In the genomic region with DNA sequence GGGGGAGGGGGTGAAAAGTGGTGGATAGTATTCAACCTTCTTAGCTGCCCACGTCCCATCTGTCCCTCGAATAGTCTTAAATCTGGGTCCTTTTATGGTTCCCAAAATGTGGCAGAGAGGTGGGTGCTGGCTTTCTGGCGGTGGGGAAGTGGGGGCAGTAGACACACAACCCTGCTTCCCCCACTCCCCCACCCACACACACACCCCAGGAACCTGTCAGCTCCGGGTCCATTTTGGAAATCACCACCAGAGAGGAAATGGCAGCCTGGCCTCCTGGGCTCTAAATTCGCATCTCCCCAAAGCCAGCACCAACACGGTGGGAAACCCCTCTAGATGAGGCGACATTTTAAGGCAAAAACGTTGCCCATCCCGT, we compare ENCODE assay signal across 11 cellular contexts. TPM values are rescaled to one million over a fixed set of nuclear protein-coding genes. Genes with fewer than 3 reads are reported as not detected.
DNase-seq lines count a peak whose midpoint lies in the region; ATAC-seq, FAIRE-seq and TF ChIP-seq lines count a peak whose summit lies in the region.
"Had no signal": no experiment of that assay in that cellular context is flagged by ENCODE, and none has a peak within 500 bp of the region (broad histone marks: within the 10 kb centered on the region; RNA-seq: fewer than 3 reads in every experiment).

No MANE protein-coding gene starts in this region.

- FAIRE-seq in GM12878 (lab: Jason Lieb, UNC): no peak

- H3K9me3 Mint-ChIP-seq in mesothelial cell of epicardium: no peaks in the 10 kb centered on the region

- H3K4me1 Mint-ChIP-seq in mesothelial cell of epicardium: peaks cover 22% of the 10 kb centered on the region

- TF ChIP-seq CTCF in AG04450 (IDR thresholded peaks at IDR 0.05; ENCODE audit: low read depth, low read length): no peak
- TF ChIP-seq CTCF in GM12878 (IDR thresholded peaks at IDR 0.05 in 2 of 3, conservative IDR thresholded peaks at IDR 0.05 in 1 of 3; ENCODE audit: control insufficient read depth in 2 of 3, extremely low read depth in 1 of 3, insufficient read depth in 1 of 3, low read depth in 3 of 3, low read length in 3 of 3): no peak
- TF ChIP-seq CTCF in mesothelial cell of epicardium (IDR thresholded peaks at IDR 0.05; ENCODE audit: unreplicated experiment): no peak

- CTCF ChIA-PET in AG04450 (lab: Charles Lee): interaction anchor here (0.6 kb wide), 1 partner anchor 27 kb away, joined by 3 read pairs; no protein-coding TSS in a partner anchor
- CTCF ChIA-PET in GM12878 (lab: Yijun Ruan, JAX): no interaction called here

- H3K27me3 Mint-ChIP-seq in mesothelial cell of epicardium (ENCODE audit: low read depth): peaks cover 14% of the 10 kb centered on the region

- no peaks in the 10 kb centered on the region for H3K36me3 Mint-ChIP-seq in mesothelial cell of epicardium

- intact Hi-C loops in GM12878 (cut with micrococcal nuclease; ENCODE audit: unreplicated experiment): no loop called here

- no peak for TF ChIP-seq POLR2A in GM12878 (IDR thresholded peaks at IDR 0.05; ENCODE audit: low read depth, low read length)

- peak overlapping the region; percentile 64 for H3K4me3 ChIP-seq in AG04450 (ENCODE audit: low read depth, low read length)
- H3K4me3 ChIP-seq in GM12878: no peak overlapping the region

- H3K27ac ChIP-seq in AG04450 (ENCODE audit: low read depth, low read length) (no peak overlapping the region), GM12878 (ENCODE audit: control insufficient read depth, insufficient read depth) (no peak overlapping the region)
- H3K27ac ChIP-seq: transverse colon had no signal

- SMC1A ChIA-PET in GM12878 (lab: Charles Lee; ENCODE audit: uncharacterized antibody, unreplicated experiment): no interaction called here

- no peak overlapping the region for H2AFZ ChIP-seq in GM12878 (ENCODE audit: control insufficient read depth, low read depth, low read length)

- no peaks in the 10 kb centered on the region for H4K20me1 ChIP-seq in GM12878 (ENCODE audit: control insufficient read depth, insufficient read depth)

- no peaks in the 10 kb centered on the region for H3K36me3 ChIP-seq in ES-I3 (ENCODE audit: insufficient read depth, low read length)
- H3K36me3 ChIP-seq in GM12878 (ENCODE audit: control insufficient read depth in 2 of 2, insufficient read depth in 2 of 2, low read length in 1 of 2): no peaks in the 10 kb centered on the region
- H3K36me3 ChIP-seq: transverse colon had no signal

- no peak overlapping the region for H3K4me2 ChIP-seq in GM12878 (ENCODE audit: control insufficient read depth, insufficient read depth)

- ATAC-seq in GM12878 (no peak), GM21717 (IDR thresholded peaks at IDR 0.05; ENCODE audit: unreplicated experiment) (no peak), GM21737 (IDR thresholded peaks at IDR 0.05; ENCODE audit: unreplicated experiment) (no peak)

- BruUV-seq in GM12878 (replicated peaks; lab: Mats Ljungman, UMichigan): no TSS peak

- POLR2A ChIA-PET in AG04450 (lab: Yijun Ruan, JAX) (no interaction called here), GM12878 (lab: Charles Lee) (no interaction called here)

- RAD21 ChIA-PET in GM12878 (lab: Charles Lee; ENCODE audit: unreplicated experiment): no interaction called here

- peak overlapping the region; percentile 59 for H3K4me3 Mint-ChIP-seq in mesothelial cell of epicardium

- no peak for TF ChIP-seq EP300 in GM12878 (IDR thresholded peaks at IDR 0.05; ENCODE audit: borderline replicate concordance in 1 of 2, control insufficient read depth in 1 of 2, low read depth in 2 of 2, low read length in 2 of 2)

- 4% methylated on average over 9 of the region's 9 CpGs for WGBS in GM12878 (ENCODE audit: insufficient coverage, insufficient replicate concordance, low lambda C conversion rate, missing lambda C conversion rate)

- in situ Hi-C loops in GM12878 (cut with MboI): no loop called here

- no peak overlapping the region for H3K27ac Mint-ChIP-seq in mesothelial cell of epicardium

- no peak for DNase-seq in AG04450 (ENCODE audit: low read depth, low spot score)
- no peak for DNase-seq in GM12878 (ENCODE audit: low read depth, low spot score)
- DNase-seq in mesothelial cell of epicardium (ENCODE audit: low spot score in 2 of 2, unreplicated experiment in 2 of 2): no peak
- DNase-seq in NOMO-1 treated with DMSO at 0.1 percent for 48 hours (lab: John Stamatoyannopoulos, UW; ENCODE audit: unreplicated experiment): no peak
- DNase-seq in epidermal melanocyte (ENCODE audit: insufficient read length, low spot score): no peak
- DNase-seq: T1000, transverse colon had no signal

- H3K9ac ChIP-seq in ES-I3 (ENCODE audit: low read depth, low read length): peak overlapping the region; percentile 76; the same call in 1 of the 2 replicates
- no peak overlapping the region for H3K9ac ChIP-seq in GM12878 (ENCODE audit: control insufficient read depth, insufficient read depth, low read length)

- H3K27me3 ChIP-seq in AG04450 (ENCODE audit: control insufficient read depth, insufficient read depth, low read length) (peaks cover 14% of the 10 kb centered on the region), GM12878 (replicated peaks in 1 of 2; ENCODE audit: control insufficient read depth in 2 of 2, insufficient read depth in 2 of 2, low read length in 1 of 2) (peaks cover 6 to 13% of the 10 kb centered on the region in 2 experiments; a peak in 3 of 4 replicates)

- no peaks in the 10 kb centered on the region for H3K79me2 ChIP-seq in GM12878 (ENCODE audit: control insufficient read depth, insufficient read depth, low read length)

- no peak for TF ChIP-seq RAD21 in GM12878 (IDR thresholded peaks at IDR 0.05; ENCODE audit: insufficient read depth, low read depth, low read length)

- H3K9me3 ChIP-seq in AG04450 (ENCODE audit: control insufficient read depth, insufficient read depth, low read length) (no peaks in the 10 kb centered on the region; the same call in 1 of the 2 replicates), ES-I3 (ENCODE audit: control insufficient read depth, insufficient read depth, low read length) (no peaks in the 10 kb centered on the region), GM12878 (replicated peaks; ENCODE audit: control insufficient read depth, insufficient read depth, low read length) (no peaks in the 10 kb centered on the region)
- H3K9me3 ChIP-seq: transverse colon had no signal

- H3K4me1 ChIP-seq in ES-I3 (ENCODE audit: insufficient read depth, low read length) (peaks cover 9% of the 10 kb centered on the region; the same call in 1 of the 2 replicates), GM12878 (ENCODE audit: control insufficient read depth, insufficient read depth, low read length) (0 out of 2 replicates have a peak, but pooled peaks cover 8% of the 10 kb centered on the region)

TF ChIP-seq in GM12878, 131 proteins besides CTCF, POLR2A, EP300 and RAD21 (continues in another document):
- 0 out of 2 replicates have a peak, but pooled peaks have one; percentile 30 for TF ChIP-seq YY1 (IDR thresholded peaks at IDR 0.05; ENCODE audit: low read depth, low read length)

RNA-seq across cellular contexts. Expression of a gene that starts 0.8 kb away (rescaled TPM):
- polyA plus RNA-seq in AG04450 (2011; rRNA removed): 7.0 and 11.3 TPM in 2 replicates
- polyA minus RNA-seq in AG04450 (2011; rRNA and poly(A)+ RNA removed): 4.2 and 4.6 TPM in 2 replicates
- total RNA-seq in GM12878 (2013; cell fraction: nucleolus; rRNA removed): not detected in 2 replicates
- total RNA-seq in GM12878 (2014; rRNA removed): 0.11 TPM in 1 of 2 replicates, not detected in the other
- total RNA-seq in GM12878 (2014; rRNA removed; fragmentation: Illumina TruSeq; extraction: Trizol): not detected in 2 replicates
- not detected in 2 replicates for total RNA-seq in GM12878 (2021)
- not detected for polyA plus RNA-seq in GM12878 (2011; ENCODE audit: low read depth)
- 0.06 and 0.15 TPM in 2 replicates for polyA plus RNA-seq in GM12878 (2011; rRNA removed)
- polyA plus RNA-seq in GM12878 (2011; cell fraction: cytosol; rRNA removed): 0.37 and 0.46 TPM in 2 replicates
- polyA plus RNA-seq in GM12878 (2011; cell fraction: nucleus; rRNA removed): 0.28 and 1.0 TPM in 2 replicates
- 0.14 TPM in 1 of 2 replicates, not detected in the other for polyA plus RNA-seq in GM12878 (2012)
- polyA plus RNA-seq in GM12878 (2014; fragmentation: Illumina TruSeq; extraction: Trizol): 0.04 TPM in 1 of 2 replicates, not detected in the other
- not detected for polyA plus RNA-seq in GM12878 (2014; fragmentation: Nextera tagmentation; extraction: Ambion mirVana)
- not detected in 2 replicates for polyA plus RNA-seq in GM12878 (2014; rRNA removed)
- not detected for polyA plus RNA-seq in GM12878 (2016; fragmentation: Nextera tagmentation; extraction: Ambion mirVana)
- 0.05 and 0.15 TPM in 2 replicates for polyA minus RNA-seq in GM12878 (2011; rRNA and poly(A)+ RNA removed)
- not detected in 2 replicates for polyA minus RNA-seq in GM12878 (2011; cell fraction: cytosol; rRNA and poly(A)+ RNA removed)
- polyA minus RNA-seq in GM12878 (2011; cell fraction: nucleus; rRNA and poly(A)+ RNA removed): under 0.01 TPM in 1 of 2 replicates, not detected in the other
- 11.5 to 15.1 TPM (median 12.5 TPM) in 3 replicates for total RNA-seq in mesothelial cell of epicardium
- total RNA-seq: liver had no signal
- polyA plus RNA-seq: liver had no signal

RNA-seq across cellular contexts. Expression of a gene that starts 9.3 kb away (rescaled TPM):
- 20.6 and 23.8 TPM in 2 replicates for polyA plus RNA-seq in AG04450 (2011; rRNA removed)
- polyA minus RNA-seq in AG04450 (2011; rRNA and poly(A)+ RNA removed): 62.1 and 73.7 TPM in 2 replicates
- 72.0 and 84.3 TPM in 2 replicates for total RNA-seq in GM12878 (2013; cell fraction: nucleolus; rRNA removed)
- total RNA-seq in GM12878 (2014; rRNA removed): 11.7 and 14.9 TPM in 2 replicates
- 5.7 and 7.2 TPM in 2 replicates for total RNA-seq in GM12878 (2014; rRNA removed; fragmentation: Illumina TruSeq; extraction: Trizol)
- 35.0 and 39.3 TPM in 2 replicates for total RNA-seq in GM12878 (2021)
- polyA plus RNA-seq in GM12878 (2011; ENCODE audit: low read depth): 10.7 TPM
- 5.4 and 11.2 TPM in 2 replicates for polyA plus RNA-seq in GM12878 (2011; rRNA removed)
- 15.9 and 20.8 TPM in 2 replicates for polyA plus RNA-seq in GM12878 (2011; cell fraction: cytosol; rRNA removed)
- 71.5 and 188 TPM in 2 replicates for polyA plus RNA-seq in GM12878 (2011; cell fraction: nucleus; rRNA removed)
- polyA plus RNA-seq in GM12878 (2012): 15.5 and 19.4 TPM in 2 replicates
- polyA plus RNA-seq in GM12878 (2014; fragmentation: Illumina TruSeq; extraction: Trizol): 13.6 and 21.3 TPM in 2 replicates
- polyA plus RNA-seq in GM12878 (2014; fragmentation: Nextera tagmentation; extraction: Ambion mirVana): 1 to 10 TPM; 1.1 to 1.7 TPM
- 18.2 and 21.4 TPM in 2 replicates for polyA plus RNA-seq in GM12878 (2014; rRNA removed)
- polyA plus RNA-seq in GM12878 (2016; fragmentation: Nextera tagmentation; extraction: Ambion mirVana): 1 to 10 TPM; 4.5 to 5.6 TPM
- 42.1 and 43.5 TPM in 2 replicates for polyA minus RNA-seq in GM12878 (2011; rRNA and poly(A)+ RNA removed)
- 19.9 and 21.8 TPM in 2 replicates for polyA minus RNA-seq in GM12878 (2011; cell fraction: cytosol; rRNA and poly(A)+ RNA removed)
- 52.5 and 131 TPM in 2 replicates for polyA minus RNA-seq in GM12878 (2011; cell fraction: nucleus; rRNA and poly(A)+ RNA removed)
- total RNA-seq in mesothelial cell of epicardium: 71.0 to 82.9 TPM (median 71.6 TPM) in 3 replicates

Comparison
In these comparisons a context has a peak if more than half of its experiments do, and no peak if none do; other contexts are left out.
1. RNA of a gene that starts 0.8 kb away (total RNA-seq): 11.5 to 15.1 TPM in mesothelial cell of epicardium; 0.11 TPM in GM12878; every median in the first group is over 10 times any median in the second.